Comparison of ENCODE assay signal across 28 cellular contexts in genomic region chr5:112201141-112201540, GRCh38.
"Had no signal": no experiment of that assay in that cellular context is flagged by ENCODE, and none has a peak within 500 bp of the region (broad histone marks: within the 10 kb centered on the region; RNA-seq: fewer than 3 reads in every experiment).

No MANE protein-coding gene starts in this region.

- H3K4me1 ChIP-seq: pancreas, psoas muscle, right lobe of liver, sigmoid colon, stomach, tibial nerve, upper lobe of left lung, vagina had no signal

- H3K27ac ChIP-seq: neutrophil, pancreas, psoas muscle, right lobe of liver, sigmoid colon, stomach, thoracic aorta, thyroid gland, tibial nerve, upper lobe of left lung, vagina had no signal

- H3K36me3 ChIP-seq: neutrophil, right lobe of liver, sigmoid colon, thoracic aorta, thyroid gland had no signal

- H3K4me3 ChIP-seq: pancreas, psoas muscle, right lobe of liver, sigmoid colon, stomach, thoracic aorta, thyroid gland, tibial nerve, upper lobe of left lung, vagina had no signal

- H3K36me3 Mint-ChIP-seq: stimulated activated effector memory CD8-positive, alpha-beta T cell treated with anti-CD3 and anti-CD28 coated beads, Interleukin-12 subunit alpha, Interleukin-12 subunit beta, amount 100 ng/mL, for 72 hours had no signal

- H3K4me3 Mint-ChIP-seq: natural killer cell treated with Interleukin-12 subunit alpha and Interleukin-12 subunit beta and Interleukin-15 and Interleukin-18, amount 100 ng/mL, for 72 hours; nephron progenitor cell; neural crest cell; stimulated activated effector memory CD8-positive, alpha-beta T cell treated with anti-CD3 and anti-CD28 coated beads, Interleukin-12 subunit alpha, Interleukin-12 subunit beta, amount 100 ng/mL, for 72 hours; stimulated activated naive B cell treated with anti-CD40 and anti-IgM and Interleukin-4, amounts not matched to agents 10 μg/mL and 1 μg/mL and 100 μg/mL, for 72 hours; stimulated activated naive CD8-positive, alpha-beta T cell treated with anti-CD3 and anti-CD28 coated beads, Interleukin-15, Interleukin-2, amounts not matched to agents 100 ng/mL and 50 ng/mL, for 24 hours had no signal

- H3K9me3 Mint-ChIP-seq: natural killer cell treated with Interleukin-12 subunit alpha and Interleukin-12 subunit beta and Interleukin-15 and Interleukin-18, amount 100 ng/mL, for 72 hours; nephron progenitor cell; neural crest cell; stimulated activated effector memory CD8-positive, alpha-beta T cell treated with anti-CD3 and anti-CD28 coated beads, Interleukin-12 subunit alpha, Interleukin-12 subunit beta, amount 100 ng/mL, for 72 hours; stimulated activated naive B cell treated with anti-CD40 and anti-IgM and Interleukin-4, amounts not matched to agents 10 μg/mL and 1 μg/mL and 100 μg/mL, for 72 hours; stimulated activated naive CD8-positive, alpha-beta T cell treated with anti-CD3 and anti-CD28 coated beads, Interleukin-15, Interleukin-2, amounts not matched to agents 100 ng/mL and 50 ng/mL, for 24 hours had no signal

- ATAC-seq: natural killer cell treated with Interleukin-12 subunit alpha and Interleukin-12 subunit beta and Interleukin-15 and Interleukin-18, amount 100 ng/mL, for 72 hours; pancreas; psoas muscle; right cardiac atrium; right lobe of liver; stimulated activated effector memory CD8-positive, alpha-beta T cell treated with anti-CD3 and anti-CD28 coated beads, Interleukin-12 subunit alpha, Interleukin-12 subunit beta, amount 100 ng/mL, for 72 hours; stimulated activated naive B cell treated with anti-CD40 and anti-IgM and Interleukin-4, amounts not matched to agents 10 μg/mL and 1 μg/mL and 100 μg/mL, for 72 hours had no signal

- H3K27me3 ChIP-seq: pancreas, right lobe of liver, sigmoid colon, stomach, thyroid gland, tibial nerve, upper lobe of left lung, vagina had no signal

- H3K27me3 Mint-ChIP-seq: progenitor cell of endocrine pancreas had no signal

- H3K4me1 Mint-ChIP-seq: stimulated activated effector memory CD8-positive, alpha-beta T cell treated with anti-CD3 and anti-CD28 coated beads, Interleukin-12 subunit alpha, Interleukin-12 subunit beta, amount 100 ng/mL, for 72 hours had no signal

- DNase-seq: nephron progenitor cell; nucleus accumbens; pancreas; posterior cingulate gyrus; psoas muscle; right cardiac atrium; right lobe of liver; sigmoid colon; small intestine; stimulated activated CD4-positive, alpha-beta T cell treated with anti-CD3 and anti-CD28 coated beads, Interleukin-15, amount 100 ng/mL, for 24 hours; stimulated activated CD4-positive, alpha-beta T cell treated with anti-CD3 and anti-CD28 coated beads, Interleukin-2, amount 100 ng/mL, for 24 hours; stimulated activated CD4-positive, alpha-beta T cell treated with anti-CD3 and anti-CD28 coated beads, Interleukin-2, amount 100 ng/mL, for 48 hours; stimulated activated CD4-positive, alpha-beta T cell treated with anti-CD3 and anti-CD28 coated beads, Interleukin-4, amount 100 ng/mL, for 24 hours; stimulated activated naive B cell treated with anti-CD40 and anti-IgM and Interleukin-4, amounts not matched to agents 10 μg/mL and 1 μg/mL and 100 μg/mL, for 72 hours; stimulated activated naive CD4-positive, alpha-beta T cell treated with Interleukin-2 at 50 U/mL for 16 hours; stomach; thyroid gland; trophoblast cell; upper lobe of left lung had no signal

- H3K9me3 ChIP-seq: neutrophil, pancreas, psoas muscle, right lobe of liver, sigmoid colon, stomach, thoracic aorta, thyroid gland, tibial nerve, upper lobe of left lung, vagina had no signal
